Comparison of ENCODE assay signal across 10 cellular contexts in genomic region chr12:12379831-12380730, GRCh38. TPM values are rescaled to one million over a fixed set of nuclear protein-coding genes. Genes with fewer than 3 reads are reported as not detected.
DNase-seq lines count a peak whose midpoint lies in the region; ATAC-seq and TF ChIP-seq lines count a peak whose summit lies in the region.
"Had no signal": no experiment of that assay in that cellular context is flagged by ENCODE, and none has a peak within 500 bp of the region (broad histone marks: within the 10 kb centered on the region; RNA-seq: fewer than 3 reads in every experiment).

No MANE protein-coding gene starts in this region.

- H3K4me3 Mint-ChIP-seq in CD4-positive, alpha-beta T cell = peak overlapping the region; percentile 46
- H3K4me3 Mint-ChIP-seq in activated naive CD4-positive, alpha-beta T cell treated with anti-CD3 and anti-CD28 coated beads, Interleukin-2, amount 10 ng/mL, durations not matched to agents 7 days and 5 days = no peak overlapping the region
- peak overlapping the region in 8 of 10 donors; percentile 3 to 60 (median 26) for H3K4me3 Mint-ChIP-seq in naive thymus-derived CD8-positive, alpha-beta T cell
- no peak overlapping the region for H3K4me3 Mint-ChIP-seq in Calu3 (ENCODE audit: low read depth, unreplicated experiment)

- no peaks in the 10 kb centered on the region for H3K27me3 ChIP-seq in CD4-positive, alpha-beta T cell (ENCODE audit: control insufficient read depth, insufficient read depth, low read length)

- POLR2A ChIA-PET in CD4-positive, alpha-beta T cell (lab: Charles Lee) = interaction anchor here (0.6 to 2.5 kb wide), 17 partner anchors 10 to 357 kb away, joined by 3 to 19 read pairs (median 8); partner anchors contain the start of gene DUSP16
- POLR2A ChIA-PET in naive thymus-derived CD8-positive, alpha-beta T cell (lab: Charles Lee) = interaction anchor here (0.6 to 1.5 kb wide), 7 partner anchors 23 to 358 kb away, joined by 3 to 5 read pairs (median 4); partner anchors contain the start of genes BORCS5 and DUSP16

- no peaks in the 10 kb centered on the region for H3K9me3 ChIP-seq in CD4-positive, alpha-beta T cell (ENCODE audit: control insufficient read depth, low read length)

- H3K4me1 Mint-ChIP-seq in CD4-positive, alpha-beta T cell (ENCODE audit: low read depth) = peaks cover 66% of the 10 kb centered on the region
- peaks cover 68% of the 10 kb centered on the region for H3K4me1 Mint-ChIP-seq in activated naive CD4-positive, alpha-beta T cell treated with anti-CD3 and anti-CD28 coated beads, Interleukin-2, amount 10 ng/mL, durations not matched to agents 7 days and 5 days
- peaks cover 15 to 71% (median 34%) of the 10 kb centered on the region in 4 donors for H3K4me1 Mint-ChIP-seq in naive thymus-derived CD8-positive, alpha-beta T cell
- peaks cover 16% of the 10 kb centered on the region for H3K4me1 Mint-ChIP-seq in Calu3 (ENCODE audit: low read depth, unreplicated experiment)

- no peaks in the 10 kb centered on the region for H3K9me3 Mint-ChIP-seq in CD4-positive, alpha-beta T cell
- H3K9me3 Mint-ChIP-seq in activated naive CD4-positive, alpha-beta T cell treated with anti-CD3 and anti-CD28 coated beads, Interleukin-2, amount 10 ng/mL, durations not matched to agents 7 days and 5 days = peaks cover 12% of the 10 kb centered on the region
- peaks cover 0 to 3% (median 0%) of the 10 kb centered on the region in 9 donors for H3K9me3 Mint-ChIP-seq in naive thymus-derived CD8-positive, alpha-beta T cell
- H3K9me3 Mint-ChIP-seq in Calu3 (ENCODE audit: low read depth, unreplicated experiment) = no peaks in the 10 kb centered on the region

- ATAC-seq in CD4-positive, alpha-beta T cell (ENCODE audit: poor library complexity) = peak; percentile 80
- peak; percentile 54 for ATAC-seq in HG03135 (IDR thresholded peaks at IDR 0.05; ENCODE audit: unreplicated experiment)
- ATAC-seq in naive thymus-derived CD8-positive, alpha-beta T cell = peak; percentile 80 to 88
- ATAC-seq in GM21786 (IDR thresholded peaks at IDR 0.05; ENCODE audit: unreplicated experiment) = no peak

- BruUV-seq in Calu3 (replicated peaks; lab: Mats Ljungman, UMichigan) = no TSS peak

- H3K27ac ChIP-seq in CD4-positive, alpha-beta T cell (ENCODE audit: low read depth, low read length) = peak overlapping the region; percentile 48

- no peak for TF ChIP-seq CTCF in CD4-positive, alpha-beta T cell (IDR thresholded peaks at IDR 0.05)
- no peak for TF ChIP-seq CTCF in Calu3 (IDR thresholded peaks at IDR 0.05; ENCODE audit: unreplicated experiment)

- DNase-seq in CD4-positive, alpha-beta T cell = peak in 4 of 10 experiments; percentile 12 to 45 (median 26)
- peak; percentile 50 for DNase-seq in activated naive CD4-positive, alpha-beta T cell treated with anti-CD3 and anti-CD28 coated beads, Interleukin-2, amount 10 ng/mL, durations not matched to agents 7 days and 5 days
- DNase-seq in naive thymus-derived CD8-positive, alpha-beta T cell = peak in 9 of 10 donors; percentile 9 to 84 (median 47)
- DNase-seq in Calu3 (no peak), NCI-H1105 treated with DMSO at 0.1 percent for 48 hours (lab: John Stamatoyannopoulos, UW) (no peak), SIG-M5 treated with dmso at 0.1 percent for 504 hours (lab: John Stamatoyannopoulos, UW; ENCODE audit: unreplicated experiment) (no peak)
- DNase-seq: NCI-H2081, right cardiac atrium had no signal

- intact Hi-C loops in CD4-positive, alpha-beta T cell (cut with DNase I, micrococcal nuclease) = loop anchor here (1.0 to 5.0 kb wide), 8 partner anchors 62 to 832 kb away; no protein-coding TSS in a partner anchor
- intact Hi-C loops in Calu3 (cut with micrococcal nuclease; ENCODE audit: unreplicated experiment) = no loop called here

- CTCF ChIA-PET in CD4-positive, alpha-beta T cell (lab: Charles Lee) = interaction anchor here (0.8 to 1.5 kb wide), 9 partner anchors 17 to 357 kb away, joined by 3 to 5 read pairs (median 3); no protein-coding TSS in a partner anchor
- CTCF ChIA-PET in activated naive CD4-positive, alpha-beta T cell treated with anti-CD3 and anti-CD28 coated beads, Interleukin-2, amount 10 ng/mL, durations not matched to agents 7 days and 5 days (lab: Charles Lee) = interaction anchor here (0.6 to 5.5 kb wide), 6 partner anchors 49 to 275 kb away, joined by 3 to 58 read pairs (median 6); partner anchors contain the start of gene DUSP16
- CTCF ChIA-PET in Calu3 (lab: Charles Lee) = interaction anchor here (0.9 kb wide), 1 partner anchor 329 kb away, joined by 3 read pairs; no protein-coding TSS in a partner anchor

- no peaks in the 10 kb centered on the region for H3K27me3 Mint-ChIP-seq in CD4-positive, alpha-beta T cell
- H3K27me3 Mint-ChIP-seq in activated naive CD4-positive, alpha-beta T cell treated with anti-CD3 and anti-CD28 coated beads, Interleukin-2, amount 10 ng/mL, durations not matched to agents 7 days and 5 days = no peaks in the 10 kb centered on the region
- no peaks in the 10 kb centered on the region for H3K27me3 Mint-ChIP-seq in naive thymus-derived CD8-positive, alpha-beta T cell
- H3K27me3 Mint-ChIP-seq in Calu3 (ENCODE audit: unreplicated experiment) = no peaks in the 10 kb centered on the region

- H3K27ac Mint-ChIP-seq in CD4-positive, alpha-beta T cell = peak overlapping the region; percentile 89
- H3K27ac Mint-ChIP-seq in activated naive CD4-positive, alpha-beta T cell treated with anti-CD3 and anti-CD28 coated beads, Interleukin-2, amount 10 ng/mL, durations not matched to agents 7 days and 5 days = peak overlapping the region; percentile 92
- H3K27ac Mint-ChIP-seq in naive thymus-derived CD8-positive, alpha-beta T cell = peak overlapping the region; percentile 76 to 98 (median 94)
- no peak overlapping the region for H3K27ac Mint-ChIP-seq in Calu3 (ENCODE audit: unreplicated experiment)

- H3K36me3 Mint-ChIP-seq in CD4-positive, alpha-beta T cell (ENCODE audit: low read depth) = peaks cover 56% of the 10 kb centered on the region
- peaks cover 50% of the 10 kb centered on the region for H3K36me3 Mint-ChIP-seq in activated naive CD4-positive, alpha-beta T cell treated with anti-CD3 and anti-CD28 coated beads, Interleukin-2, amount 10 ng/mL, durations not matched to agents 7 days and 5 days
- H3K36me3 Mint-ChIP-seq in naive thymus-derived CD8-positive, alpha-beta T cell = peaks cover 20 to 32% (median 28%) of the 10 kb centered on the region in 3 donors
- H3K36me3 Mint-ChIP-seq in Calu3 (ENCODE audit: insufficient read depth, unreplicated experiment) = no peaks in the 10 kb centered on the region

RNA-seq across cellular contexts. Expression of gene BORCS5, which starts 23.2 kb away (rescaled TPM):
- 10 to 100 TPM; 36.4 to 39.3 TPM for total RNA-seq in CD4-positive, alpha-beta T cell
- total RNA-seq in naive thymus-derived CD8-positive, alpha-beta T cell = 10 to 100 TPM; 12.4 to 16.6 TPM
- 10 to 100 TPM; 14.2 to 18.4 (median 15.7) TPM for polyA plus RNA-seq in naive thymus-derived CD8-positive, alpha-beta T cell
- 9.3 and 11.5 TPM in 2 replicates for total RNA-seq in Calu3 (2022)

RNA-seq across cellular contexts. Expression of gene MANSC1, which starts 30.0 kb away (rescaled TPM):
- under 1 TPM; 0.33 to 0.45 TPM for total RNA-seq in CD4-positive, alpha-beta T cell
- total RNA-seq in naive thymus-derived CD8-positive, alpha-beta T cell = under 1 TPM; 0.34 to 0.36 TPM
- polyA plus RNA-seq in naive thymus-derived CD8-positive, alpha-beta T cell = under 1 TPM; 0.39 to 0.89 (median 0.84) TPM
- total RNA-seq in Calu3 (2022) = 71.8 and 74.5 TPM in 2 replicates

Comparison
In these comparisons a context has a peak if more than half of its experiments do, and no peak if none do; other contexts are left out.
1. DNase-seq: peak in activated naive CD4-positive, alpha-beta T cell treated with anti-CD3 and anti-CD28 coated beads, Interleukin-2, amount 10 ng/mL, durations not matched to agents 7 days and 5 days (single experiment) and naive thymus-derived CD8-positive, alpha-beta T cell (9 of 10); none in Calu3 (single experiment), NCI-H1105 treated with DMSO at 0.1 percent for 48 hours (single experiment) and SIG-M5 treated with dmso at 0.1 percent for 504 hours (single experiment).
2. H3K4me3 Mint-ChIP-seq: peak in CD4-positive, alpha-beta T cell (single experiment) and naive thymus-derived CD8-positive, alpha-beta T cell (8 of 10); none in activated naive CD4-positive, alpha-beta T cell treated with anti-CD3 and anti-CD28 coated beads, Interleukin-2, amount 10 ng/mL, durations not matched to agents 7 days and 5 days (single experiment) and Calu3 (single experiment).
3. RNA of gene MANSC1, which starts 30.0 kb away (total RNA-seq): 71.8 to 74.5 TPM in Calu3; 0.33 to 0.45 TPM in CD4-positive, alpha-beta T cell and 0.34 to 0.36 TPM in naive thymus-derived CD8-positive, alpha-beta T cell; every median in the first group is over 10 times any median in the second.